ENCODE assay signal across 16 cellular contexts in the genomic region with DNA sequence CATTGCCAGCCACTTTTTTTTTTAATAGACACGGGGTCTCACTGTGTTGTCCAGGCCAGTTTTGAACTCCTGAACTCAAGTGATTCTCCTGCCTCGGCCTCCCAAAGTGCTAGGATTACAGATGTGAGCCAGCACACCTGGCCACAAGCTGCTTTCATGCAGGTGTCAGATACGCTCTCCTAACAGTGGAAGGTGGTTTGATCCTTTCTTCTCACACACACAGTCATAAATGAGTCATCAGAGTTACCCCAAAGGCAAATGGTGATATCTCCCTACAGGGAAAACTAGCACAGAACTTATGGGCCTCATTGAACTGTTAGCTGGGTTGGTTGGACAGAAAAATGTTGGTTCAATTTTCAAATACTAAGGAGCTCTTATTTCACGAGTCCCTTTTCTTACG. TPM values are rescaled to one million over a fixed set of nuclear protein-coding genes. Genes with fewer than 3 reads are reported as not detected.
DNase-seq lines count a peak whose midpoint lies in the region; ATAC-seq and TF ChIP-seq lines count a peak whose summit lies in the region.
"Had no signal": no experiment of that assay in that cellular context is flagged by ENCODE, and none has a peak within 500 bp of the region (broad histone marks: within the 10 kb centered on the region; RNA-seq: fewer than 3 reads in every experiment).

No MANE protein-coding gene starts in this region.

- H3K4me1 Mint-ChIP-seq in activated naive CD8-positive, alpha-beta T cell treated with anti-CD3 and anti-CD28 coated beads, Interleukin-2, amount 50 U/mL, for 24 hours = peaks cover 6% of the 10 kb centered on the region
- H3K4me1 Mint-ChIP-seq in activated naive CD8-positive, alpha-beta T cell treated with anti-CD3 and anti-CD28 coated beads for 36 hours = peaks cover 6% of the 10 kb centered on the region
- no peaks in the 10 kb centered on the region for H3K4me1 Mint-ChIP-seq in natural killer cell

- in situ Hi-C loops in Panc1 (cut with HindIII; ENCODE audit: low pct_unique_long_range_greater_than_20kb, low sequenced_read_pairs) = no loop called here

- H3K27me3 ChIP-seq in Panc1 (ENCODE audit: control insufficient read depth, insufficient read depth, low read length) = no peaks in the 10 kb centered on the region

- H3K36me3 ChIP-seq in Panc1 (ENCODE audit: control insufficient read depth, insufficient read depth, low read length) = no peaks in the 10 kb centered on the region

- H3K4me3 Mint-ChIP-seq in activated naive CD8-positive, alpha-beta T cell treated with anti-CD3 and anti-CD28 coated beads, Interleukin-2, amount 50 U/mL, for 24 hours = no peak overlapping the region
- no peak overlapping the region for H3K4me3 Mint-ChIP-seq in activated naive CD8-positive, alpha-beta T cell treated with anti-CD3 and anti-CD28 coated beads for 36 hours
- H3K4me3 Mint-ChIP-seq in natural killer cell = no peak overlapping the region
- H3K4me3 Mint-ChIP-seq: HFFc6 had no signal

- TF ChIP-seq CTCF in Panc1 (IDR thresholded peaks at IDR 0.05) (no peak), natural killer cell (IDR thresholded peaks at IDR 0.05) (no peak)

- BruUV-seq in Panc1 (replicated peaks; lab: Mats Ljungman, UMichigan) = no TSS peak

- no peak for DNase-seq in activated naive CD8-positive, alpha-beta T cell treated with anti-CD3 and anti-CD28 coated beads, Interleukin-2, amount 50 U/mL, for 24 hours
- no peak for DNase-seq in activated naive CD8-positive, alpha-beta T cell treated with anti-CD3 and anti-CD28 coated beads for 36 hours
- DNase-seq in Panc1 (ENCODE audit: low read depth, low spot score) (no peak), epithelial cell of prostate (ENCODE audit: low read depth, low spot score) (peak; percentile 36), pons (ENCODE audit: low spot score) (no peak), natural killer cell (no peak), NCI-H526 (lab: John Stamatoyannopoulos, UW) (no peak)
- no peak for DNase-seq in stimulated activated CD4-positive, alpha-beta T cell treated with anti-CD3 and anti-CD28 coated beads, Interleukin-12 subunit alpha, Interleukin-12 subunit beta, amount 100 ng/mL, for 4 hours
- DNase-seq: C1 segment of cervical spinal cord; HFFc6; MM.1S; NCI-H1092 treated with DMSO at 0.1 percent for 48 hours; NCI-H1694; NCI-H526 treated with DMSO at 0.1 percent for 48 hours; NK-92 treated with Interleukin-12 subunit alpha and Interleukin-12 subunit beta, amount 100 ng/mL, for 24 hours had no signal

- H3K27me3 Mint-ChIP-seq in activated naive CD8-positive, alpha-beta T cell treated with anti-CD3 and anti-CD28 coated beads, Interleukin-2, amount 50 U/mL, for 24 hours = peaks cover 2% of the 10 kb centered on the region
- H3K27me3 Mint-ChIP-seq in activated naive CD8-positive, alpha-beta T cell treated with anti-CD3 and anti-CD28 coated beads for 36 hours = no peaks in the 10 kb centered on the region
- H3K27me3 Mint-ChIP-seq in natural killer cell (ENCODE audit: low read depth in 2 of 2) = peaks cover 5 to 7% of the 10 kb centered on the region in 2 donors

- H3K36me3 Mint-ChIP-seq in activated naive CD8-positive, alpha-beta T cell treated with anti-CD3 and anti-CD28 coated beads, Interleukin-2, amount 50 U/mL, for 24 hours (ENCODE audit: low read depth) = no peaks in the 10 kb centered on the region
- no peaks in the 10 kb centered on the region for H3K36me3 Mint-ChIP-seq in activated naive CD8-positive, alpha-beta T cell treated with anti-CD3 and anti-CD28 coated beads for 36 hours
- H3K36me3 Mint-ChIP-seq in natural killer cell = no peaks in the 10 kb centered on the region

- H3K4me3 ChIP-seq in Panc1 (ENCODE audit: low read depth in 2 of 2, low read length in 2 of 2) = no peak overlapping the region

- CTCF ChIA-PET in Panc1 (lab: Charles Lee) = interaction anchor here (0.6 kb wide), 1 partner anchor 1384 kb away, joined by 3 read pairs; no protein-coding TSS in a partner anchor

- intact Hi-C loops in Panc1 (cut with micrococcal nuclease; ENCODE audit: unreplicated experiment) (no loop called here), natural killer cell (cut with micrococcal nuclease) (no loop called here)

- no peak overlapping the region for H3K27ac Mint-ChIP-seq in activated naive CD8-positive, alpha-beta T cell treated with anti-CD3 and anti-CD28 coated beads, Interleukin-2, amount 50 U/mL, for 24 hours
- H3K27ac Mint-ChIP-seq in activated naive CD8-positive, alpha-beta T cell treated with anti-CD3 and anti-CD28 coated beads for 36 hours = no peak overlapping the region
- no peak overlapping the region for H3K27ac Mint-ChIP-seq in natural killer cell
- H3K27ac Mint-ChIP-seq: HFFc6 had no signal

- H3K27ac ChIP-seq in Panc1 (ENCODE audit: low read length) (no peak overlapping the region), epithelial cell of prostate (no peak overlapping the region)
- H3K27ac ChIP-seq: KMS-11 had no signal

- ATAC-seq in activated naive CD8-positive, alpha-beta T cell treated with anti-CD3 and anti-CD28 coated beads, Interleukin-2, amount 50 U/mL, for 24 hours = peak; percentile 57
- 0 out of 2 replicates have a peak, but pooled peaks have one; percentile 27 for ATAC-seq in Panc1
- ATAC-seq in natural killer cell = no peak

- peaks cover 3% of the 10 kb centered on the region for H3K9me3 Mint-ChIP-seq in activated naive CD8-positive, alpha-beta T cell treated with anti-CD3 and anti-CD28 coated beads, Interleukin-2, amount 50 U/mL, for 24 hours
- H3K9me3 Mint-ChIP-seq in activated naive CD8-positive, alpha-beta T cell treated with anti-CD3 and anti-CD28 coated beads for 36 hours = peaks cover 4% of the 10 kb centered on the region
- no peaks in the 10 kb centered on the region for H3K9me3 Mint-ChIP-seq in natural killer cell

- no peaks in the 10 kb centered on the region for H3K9me3 ChIP-seq in Panc1 (ENCODE audit: control insufficient read depth, insufficient read depth, low read depth, low read length)

- POLR2A ChIA-PET in Panc1 (lab: Charles Lee) = no interaction called here

- no peaks in the 10 kb centered on the region for H3K4me1 ChIP-seq in Panc1 (ENCODE audit: control insufficient read depth, insufficient read depth, low read length)

RNA-seq across cellular contexts. Expression of a gene that starts 38.2 kb away (rescaled TPM):
- 10 to 100 TPM; 28.2 to 30.6 TPM for total RNA-seq in activated naive CD8-positive, alpha-beta T cell treated with anti-CD3 and anti-CD28 coated beads for 36 hours
- total RNA-seq in Panc1 (2021; ENCODE audit: unreplicated experiment) (55.1 TPM), natural killer cell (10 to 100 TPM; 28.7 to 33.9 (median 33.5) TPM)
- 40.1 TPM for polyA plus RNA-seq in Panc1 (2012; ENCODE audit: insufficient read length)

Comparison
In these comparisons a context has a peak if more than half of its experiments do, and no peak if none do; other contexts are left out.
1. ATAC-seq: peak in activated naive CD8-positive, alpha-beta T cell treated with anti-CD3 and anti-CD28 coated beads, Interleukin-2, amount 50 U/mL, for 24 hours (single experiment) and Panc1 (single experiment); none in natural killer cell (0 of 3).